8 cellular contexts compared by ENCODE assay signal in genomic region chr2:189674374-189675112, GRCh38. TPM values are rescaled to one million over a fixed set of nuclear protein-coding genes. Genes with fewer than 3 reads are reported as not detected.
DNase-seq lines count a peak whose midpoint lies in the region; ATAC-seq and TF ChIP-seq lines count a peak whose summit lies in the region.

TSS of gene ANKAR (plus strand) at chr2:189674670. CDS start at chr2:189676491, 1,821 bp downstream.

- peak; percentile 68 to 79 for TF ChIP-seq CTCF in Caco-2 (IDR thresholded peaks at IDR 0.05; ENCODE audit: insufficient read depth in 1 of 2, low read depth in 1 of 2, low read length in 1 of 2, severe bottlenecking in 1 of 2, unreplicated experiment in 1 of 2)
- peak; percentile 79 for TF ChIP-seq CTCF in SU-DHL-6 (IDR thresholded peaks at IDR 0.05; ENCODE audit: insufficient read depth, low read length, poor library complexity, severe bottlenecking)
- peak; percentile 67 to 98 (median 92) for TF ChIP-seq CTCF in heart left ventricle (IDR thresholded peaks at IDR 0.05)
- TF ChIP-seq CTCF in transverse colon (IDR thresholded peaks at IDR 0.05): peak; percentile 61 to 90 (median 80)

- peak within 1 kb of the TSS; percentile 77 for H3K4me3 ChIP-seq in Caco-2 (ENCODE audit: low read depth, low read length)
- H3K4me3 ChIP-seq in SU-DHL-6 (ENCODE audit: insufficient read depth, low read length, poor library complexity, severe bottlenecking): peak within 1 kb of the TSS; percentile 50
- peak within 1 kb of the TSS; percentile 99 for H3K4me3 ChIP-seq in adipocyte (ENCODE audit: low read length)
- H3K4me3 ChIP-seq in heart left ventricle: peak within 1 kb of the TSS; percentile 39 to 81 (median 70)
- H3K4me3 ChIP-seq in transverse colon: peak within 1 kb of the TSS; percentile 47 to 82 (median 58)

- H3K79me2 ChIP-seq in SU-DHL-6 (ENCODE audit: insufficient read depth, low read length): no peaks in the 10 kb centered on the region; the same call in 1 of the 2 replicates

- no peaks in the 10 kb centered on the region for H3K27me3 ChIP-seq in Caco-2 (replicated peaks; ENCODE audit: control insufficient read depth, insufficient read depth, low read length)
- no peaks in the 10 kb centered on the region for H3K27me3 ChIP-seq in SU-DHL-6 (ENCODE audit: low read length)
- no peaks in the 10 kb centered on the region for H3K27me3 ChIP-seq in adipocyte (replicated peaks; ENCODE audit: control insufficient read depth, insufficient read depth, low read length)
- H3K27me3 ChIP-seq in heart left ventricle: no peaks in the 10 kb centered on the region
- H3K27me3 ChIP-seq in transverse colon: no peaks in the 10 kb centered on the region

- H4K20me1 ChIP-seq in SU-DHL-6 (ENCODE audit: low read depth, low read length): no peaks in the 10 kb centered on the region

- H3K4me2 ChIP-seq in SU-DHL-6 (ENCODE audit: low read depth, low read length, poor library complexity, severe bottlenecking): peak within 1 kb of the TSS; percentile 67

- POLR2A ChIA-PET in Caco-2 (lab: Charles Lee): interaction anchor here (1.0 kb wide), 1 partner anchor 94 kb away, joined by 3 read pairs; the partner anchor contains the start of gene SLC40A1

- H3K9me3 ChIP-seq in Caco-2: peaks cover 9% of the 10 kb centered on the region; the same call in 1 of the 2 replicates
- no peaks in the 10 kb centered on the region for H3K9me3 ChIP-seq in SU-DHL-6 (ENCODE audit: insufficient read depth, low read length)
- peaks cover 5% of the 10 kb centered on the region for H3K9me3 ChIP-seq in adipocyte (ENCODE audit: control insufficient read depth, low read length)
- H3K9me3 ChIP-seq in heart left ventricle: peaks cover 0 to 19% (median 4%) of the 10 kb centered on the region in 12 donors
- H3K9me3 ChIP-seq in transverse colon: no peaks in the 10 kb centered on the region

- 1% methylated on average over 37 to 62 of the region's 62 CpGs for WGBS in heart left ventricle, 4 donors
- WGBS in transverse colon (ENCODE audit: low coverage in 1 of 2), 2 donors: 0 to 1% methylated on average over 1 to 32 of the region's 62 CpGs

- peaks cover 29% of the 10 kb centered on the region for H3F3A ChIP-seq in SU-DHL-6 (ENCODE audit: insufficient read depth)

- intact Hi-C loops in Caco-2 (cut with micrococcal nuclease; ENCODE audit: unreplicated experiment): loop anchor here (1.0 kb wide), 5 partner anchors 13 to 396 kb away; partner anchors contain the start of genes ASNSD1 and OSGEPL1
- intact Hi-C loops in heart left ventricle (cut with DNase I): loop anchor here in 4 of 10 donors (1.0 to 10.0 kb wide), 3 partner anchors 12 to 110 kb away; partner anchors contain the start of genes ASNSD1 (in 2 of the 4), ORMDL1 (in 1 of the 4) and PMS1 (in 1 of the 4)
- intact Hi-C loops in posterior cingulate gyrus (cut with DNase I): loop anchor here (1.0 kb wide), 1 partner anchor 13 kb away; the partner anchor contains the start of gene ASNSD1
- intact Hi-C loops in transverse colon (cut with DNase I; ENCODE audit: low total_unique reads): no loop called here

- peak within 1 kb of the TSS; percentile 69 for H3K9ac ChIP-seq in SU-DHL-6 (ENCODE audit: low read length)
- peak within 1 kb of the TSS; percentile 100 for H3K9ac ChIP-seq in adipocyte (ENCODE audit: low read length)

- no peak for TF ChIP-seq POLR2A in heart left ventricle (IDR thresholded peaks at IDR 0.05)
- peak; percentile 81 for TF ChIP-seq POLR2A in transverse colon (IDR thresholded peaks at IDR 0.05)

- H3K4me1 ChIP-seq in Caco-2 (no peaks in the 10 kb centered on the region), adipocyte (ENCODE audit: control insufficient read depth, insufficient read depth, low read length) (peaks cover 21% of the 10 kb centered on the region), heart left ventricle (peaks cover 0 to 27% (median 15%) of the 10 kb centered on the region in 12 donors), transverse colon (peaks cover 8 to 22% (median 12%) of the 10 kb centered on the region in 4 donors)

- peaks cover 11% of the 10 kb centered on the region for H3K4me1 Mint-ChIP-seq in Caco-2 (ENCODE audit: low read depth, unreplicated experiment)

- CTCF ChIA-PET in Caco-2 (lab: Charles Lee): interaction anchor here (1.0 to 2.9 kb wide), 4 partner anchors 10 to 88 kb away, joined by 3 to 12 read pairs (median 6); partner anchors contain the start of gene OSGEPL1

- H3K27ac ChIP-seq in SU-DHL-6 (ENCODE audit: low read depth, low read length) (peak within 1 kb of the TSS; percentile 55), heart left ventricle (peak within 1 kb of the TSS; percentile 88 to 100 (median 96)), transverse colon (peak within 1 kb of the TSS; percentile 93 to 98 (median 94))

- peaks cover 13% of the 10 kb centered on the region for H3K36me3 Mint-ChIP-seq in Caco-2 (ENCODE audit: insufficient read depth, unreplicated experiment)

- in situ Hi-C loops in transverse colon (cut with MboI; ENCODE audit: low pct_ligation_motif_present in 1 of 4, low pct_unique_long_range_greater_than_20kb in 1 of 4, low sequenced_read_pairs in 3 of 4): loop anchor here in 2 of 4 donors (25.0 kb wide), 2 partner anchors 113 to 388 kb away; partner anchors contain the start of genes MSTN (in 1 of the 2), ORMDL1 (in 1 of the 2) and PMS1 (in 1 of the 2)

- DNase-seq in Caco-2: peak; percentile 94 to 98
- DNase-seq in HT1080 (ENCODE audit: low read depth): peak; percentile 92
- DNase-seq in adipocyte (ENCODE audit: low read depth): peak; percentile 95
- peak; percentile 90 to 96 (median 93) for DNase-seq in heart left ventricle
- peak; percentile 78 to 98 (median 86) for DNase-seq in posterior cingulate gyrus
- peak; percentile 92 for DNase-seq in transverse colon

- TSS peak; percentile 36 for BruUV-seq in Caco-2 (replicated peaks; lab: Mats Ljungman, UMichigan)

- H3K36me3 ChIP-seq in Caco-2 (ENCODE audit: control insufficient read depth, insufficient read depth, low read length) (no peaks in the 10 kb centered on the region), SU-DHL-6 (ENCODE audit: low read length) (peaks cover 11% of the 10 kb centered on the region), adipocyte (ENCODE audit: control insufficient read depth, insufficient read depth, low read length, severe bottlenecking) (peaks cover 20% of the 10 kb centered on the region), heart left ventricle (peaks cover 0 to 33% (median 27%) of the 10 kb centered on the region in 9 donors), transverse colon (peaks cover 0 to 4% (median 0%) of the 10 kb centered on the region in 4 donors)

- H2AFZ ChIP-seq in SU-DHL-6 (ENCODE audit: low read depth, low read length, severe bottlenecking): peak within 1 kb of the TSS; percentile 87

- H3K9me2 ChIP-seq in SU-DHL-6 (replicated peaks; ENCODE audit: insufficient read depth, low read length): no peaks in the 10 kb centered on the region

- H3K27ac Mint-ChIP-seq in Caco-2 (ENCODE audit: unreplicated experiment): peak within 1 kb of the TSS; percentile 92

- peak within 1 kb of the TSS; percentile 88 for H3K4me3 Mint-ChIP-seq in Caco-2 (ENCODE audit: unreplicated experiment)

- H3K9me3 Mint-ChIP-seq in Caco-2 (ENCODE audit: unreplicated experiment): peaks cover 12% of the 10 kb centered on the region

- ATAC-seq in GM21360 (IDR thresholded peaks at IDR 0.05; ENCODE audit: unreplicated experiment) (peak; percentile 96), heart left ventricle (peak; percentile 95 to 99 (median 98))

- no peaks in the 10 kb centered on the region for H3K27me3 Mint-ChIP-seq in Caco-2 (ENCODE audit: insufficient read depth, unreplicated experiment)

- TF ChIP-seq EP300 in transverse colon (IDR thresholded peaks at IDR 0.05; ENCODE audit: low read depth): no peak

RNA-seq across cellular contexts. Expression of gene ANKAR, which starts in this region (rescaled TPM):
- total RNA-seq in Caco-2 (2022) (2.2 and 4.7 TPM in 2 replicates), heart left ventricle (10 to 100 TPM in 1 of 9 donors, 1 to 10 TPM in 8; 1.8 to 10.1 (median 6.4) TPM), transverse colon (10 to 100 TPM in 3 of 4 donors, 1 to 10 TPM in 1; 6.0 to 25.7 (median 16.3) TPM)
- total RNA-seq in HT1080 (2014; rRNA removed; shearing (Covaris generic)): 2.0 and 2.4 TPM in 2 replicates
- 2.3 and 4.9 TPM in 2 replicates for polyA plus RNA-seq in HT1080 (2015; cell fraction: cytosol; rRNA removed)
- polyA plus RNA-seq in HT1080 (2015; cell fraction: nucleus; rRNA removed): 2.8 and 7.3 TPM in 2 replicates
- polyA plus RNA-seq in heart left ventricle: 1 to 10 TPM in 1 of 2 donors, under 1 TPM in 1; 0.75 to 2.6 TPM

Comparison
In these comparisons a context has a peak if more than half of its experiments do, and no peak if none do; other contexts are left out.
1. Peak in every context shown above with its lines: DNase-seq, ATAC-seq, H3K4me3 ChIP-seq and H3K27ac ChIP-seq.